ENCODE assay signal across 1 cellular context in genomic region chr10:91797874-91798735, GRCh38.
TF ChIP-seq lines count a peak whose summit lies in the region.

TSS of gene TNKS2 (plus strand) at chr10:91798426. CDS start at chr10:91798691, 265 bp downstream.

TF ChIP-seq in HEK293, 187 proteins besides CTCF, POLR2A, EP300 and RAD21 (continued from another document and continues in another):
- TF ChIP-seq, protein P1, sequence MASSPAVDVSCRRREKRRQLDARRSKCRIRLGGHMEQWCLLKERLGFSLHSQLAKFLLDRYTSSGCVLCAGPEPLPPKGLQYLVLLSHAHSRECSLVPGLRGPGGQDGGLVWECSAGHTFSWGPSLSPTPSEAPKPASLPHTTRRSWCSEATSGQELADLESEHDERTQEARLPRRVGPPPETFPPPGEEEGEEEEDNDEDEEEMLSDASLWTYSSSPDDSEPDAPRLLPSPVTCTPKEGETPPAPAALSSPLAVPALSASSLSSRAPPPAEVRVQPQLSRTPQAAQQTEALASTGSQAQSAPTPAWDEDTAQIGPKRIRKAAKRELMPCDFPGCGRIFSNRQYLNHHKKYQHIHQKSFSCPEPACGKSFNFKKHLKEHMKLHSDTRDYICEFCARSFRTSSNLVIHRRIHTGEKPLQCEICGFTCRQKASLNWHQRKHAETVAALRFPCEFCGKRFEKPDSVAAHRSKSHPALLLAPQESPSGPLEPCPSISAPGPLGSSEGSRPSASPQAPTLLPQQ (tag by site-specific recombination; IDR thresholded peaks at IDR 0.05): peak; percentile 39; the same call in 1 of the 2 replicates
- TF ChIP-seq ZNF394 (tag by site-specific recombination; IDR thresholded peaks at IDR 0.05; ENCODE audit: borderline replicate concordance) (peak; percentile 32; the same call in 1 of the 2 replicates), ZNF777 (tag by site-specific recombination; IDR thresholded peaks at IDR 0.05; ENCODE audit: borderline replicate concordance) (no peak), ZNF324 (tag by site-specific recombination; IDR thresholded peaks at IDR 0.05) (peak; percentile 49; the same call in 1 of the 2 replicates), KLF8 (tag by site-specific recombination; IDR thresholded peaks at IDR 0.05) (peak; percentile 44; the same call in 1 of the 2 replicates), ZNF10 (tag by site-specific recombination; IDR thresholded peaks at IDR 0.05) (0 out of 2 replicates have a peak, but pooled peaks have one; percentile 8), ZNF239 (tag by site-specific recombination; IDR thresholded peaks at IDR 0.05) (no peak), ZNF654 (tag by site-specific recombination; IDR thresholded peaks at IDR 0.05; ENCODE audit: low read depth) (0 out of 2 replicates have a peak, but pooled peaks have one; percentile 5), FEZF1 (tag by site-specific recombination; IDR thresholded peaks at IDR 0.05) (no peak), ZBTB48 (tag by site-specific recombination; IDR thresholded peaks at IDR 0.05) (no peak), GLIS2 (tag by site-specific recombination; IDR thresholded peaks at IDR 0.05) (no peak), GLIS1 (tag by site-specific recombination; IDR thresholded peaks at IDR 0.05) (peak; percentile 24; the same call in 1 of the 2 replicates), ZNF596 (tag by site-specific recombination; IDR thresholded peaks at IDR 0.05) (peak; percentile 53), ZNF677 (tag by site-specific recombination; IDR thresholded peaks at IDR 0.05) (peak; percentile 59; the same call in 1 of the 2 replicates), ZNF174 (tag by site-specific recombination; IDR thresholded peaks at IDR 0.05) (no peak), YY1 (tag by site-specific recombination; IDR thresholded peaks at IDR 0.05) (peak; percentile 65), ZNF660 (tag by site-specific recombination; IDR thresholded peaks at IDR 0.05) (peak; percentile 84; the same call in 1 of the 2 replicates), ZNF132 (tag by site-specific recombination; IDR thresholded peaks at IDR 0.05; ENCODE audit: borderline replicate concordance) (no peak), BCL11A (tag by site-specific recombination; IDR thresholded peaks at IDR 0.05; ENCODE audit: low read depth) (no peak), ZNF610 (tag by site-specific recombination; IDR thresholded peaks at IDR 0.05; ENCODE audit: borderline replicate concordance) (no peak), KLF17 (tag by site-specific recombination; IDR thresholded peaks at IDR 0.05) (0 out of 2 replicates have a peak, but pooled peaks have one; percentile 40), SP2 (tag by site-specific recombination; IDR thresholded peaks at IDR 0.05) (peak; percentile 66), ZFP37 (tag by site-specific recombination; IDR thresholded peaks at IDR 0.05) (peak; percentile 60; the same call in 1 of the 2 replicates), PRDM6 (tag by site-specific recombination; IDR thresholded peaks at IDR 0.05) (no peak), ZNF776 (tag by site-specific recombination; IDR thresholded peaks at IDR 0.05; ENCODE audit: borderline replicate concordance) (no peak), ZBTB7A (tag by site-specific recombination; IDR thresholded peaks at IDR 0.05; ENCODE audit: low read depth) (peak; percentile 73; the same call in 1 of the 2 replicates), ZNF561 (tag by site-specific recombination; IDR thresholded peaks at IDR 0.05; ENCODE audit: borderline replicate concordance) (0 out of 2 replicates have a peak, but pooled peaks have one; percentile 84), ZNF544 (tag by site-specific recombination; IDR thresholded peaks at IDR 0.05) (no peak), ZNF266 (tag by site-specific recombination; IDR thresholded peaks at IDR 0.05; ENCODE audit: low read depth) (no peak), ZNF426 (tag by site-specific recombination; IDR thresholded peaks at IDR 0.05) (no peak), SP3 (tag by site-specific recombination; IDR thresholded peaks at IDR 0.05) (peak; percentile 38), ZNF558 (tag by site-specific recombination; IDR thresholded peaks at IDR 0.05) (no peak), ZNF76 (tag by site-specific recombination; IDR thresholded peaks at IDR 0.05; ENCODE audit: borderline replicate concordance, low read depth) (peak; percentile 92), ZNF449 (tag by site-specific recombination; IDR thresholded peaks at IDR 0.05) (no peak), PRDM1 (tag by site-specific recombination; IDR thresholded peaks at IDR 0.05) (peak; percentile 88), KLF10 (tag by site-specific recombination; IDR thresholded peaks at IDR 0.05) (peak; percentile 64; the same call in 1 of the 2 replicates), SP7 (tag by site-specific recombination; IDR thresholded peaks at IDR 0.05) (peak; percentile 47), ZNF837 (tag by site-specific recombination; IDR thresholded peaks at IDR 0.05) (no peak), ZBTB8A (tag by site-specific recombination; IDR thresholded peaks at IDR 0.05) (peak; percentile 4; the same call in 1 of the 2 replicates), ZEB2 (tag by site-specific recombination; IDR thresholded peaks at IDR 0.05) (peak; percentile 79), RBAK (tag by site-specific recombination; IDR thresholded peaks at IDR 0.05) (no peak), ZNF16 (tag by site-specific recombination; IDR thresholded peaks at IDR 0.05; ENCODE audit: low read depth) (no peak), ZNF626 (tag by site-specific recombination; IDR thresholded peaks at IDR 0.05) (0 out of 2 replicates have a peak, but pooled peaks have one; percentile 36), ZNF629 (tag by site-specific recombination; IDR thresholded peaks at IDR 0.05) (peak; percentile 47), ZNF146 (tag by site-specific recombination; IDR thresholded peaks at IDR 0.05) (no peak), ZNF600 (tag by site-specific recombination; IDR thresholded peaks at IDR 0.05) (0 out of 2 replicates have a peak, but pooled peaks have one; percentile 10), ZNF433 (tag by site-specific recombination; IDR thresholded peaks at IDR 0.05; ENCODE audit: low read depth) (no peak), ZNF148 (tag by site-specific recombination; IDR thresholded peaks at IDR 0.05; ENCODE audit: borderline replicate concordance) (no peak), ZNF514 (tag by site-specific recombination; IDR thresholded peaks at IDR 0.05) (no peak), ZBTB17 (tag by site-specific recombination; IDR thresholded peaks at IDR 0.05) (0 out of 2 replicates have a peak, but pooled peaks have one; percentile 38)
- TF ChIP-seq, protein P2, sequence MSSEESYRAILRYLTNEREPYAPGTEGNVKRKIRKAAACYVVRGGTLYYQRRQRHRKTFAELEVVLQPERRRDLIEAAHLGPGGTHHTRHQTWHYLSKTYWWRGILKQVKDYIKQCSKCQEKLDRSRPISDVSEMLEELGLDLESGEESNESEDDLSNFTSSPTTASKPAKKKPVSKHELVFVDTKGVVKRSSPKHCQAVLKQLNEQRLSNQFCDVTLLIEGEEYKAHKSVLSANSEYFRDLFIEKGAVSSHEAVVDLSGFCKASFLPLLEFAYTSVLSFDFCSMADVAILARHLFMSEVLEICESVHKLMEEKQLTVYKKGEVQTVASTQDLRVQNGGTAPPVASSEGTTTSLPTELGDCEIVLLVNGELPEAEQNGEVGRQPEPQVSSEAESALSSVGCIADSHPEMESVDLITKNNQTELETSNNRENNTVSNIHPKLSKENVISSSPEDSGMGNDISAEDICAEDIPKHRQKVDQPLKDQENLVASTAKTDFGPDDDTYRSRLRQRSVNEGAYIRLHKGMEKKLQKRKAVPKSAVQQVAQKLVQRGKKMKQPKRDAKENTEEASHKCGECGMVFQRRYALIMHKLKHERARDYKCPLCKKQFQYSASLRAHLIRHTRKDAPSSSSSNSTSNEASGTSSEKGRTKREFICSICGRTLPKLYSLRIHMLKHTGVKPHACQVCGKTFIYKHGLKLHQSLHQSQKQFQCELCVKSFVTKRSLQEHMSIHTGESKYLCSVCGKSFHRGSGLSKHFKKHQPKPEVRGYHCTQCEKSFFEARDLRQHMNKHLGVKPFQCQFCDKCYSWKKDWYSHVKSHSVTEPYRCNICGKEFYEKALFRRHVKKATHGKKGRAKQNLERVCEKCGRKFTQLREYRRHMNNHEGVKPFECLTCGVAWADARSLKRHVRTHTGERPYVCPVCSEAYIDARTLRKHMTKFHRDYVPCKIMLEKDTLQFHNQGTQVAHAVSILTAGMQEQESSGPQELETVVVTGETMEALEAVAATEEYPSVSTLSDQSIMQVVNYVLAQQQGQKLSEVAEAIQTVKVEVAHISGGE (tag by site-specific recombination; conservative IDR thresholded peaks at IDR 0.05; ENCODE audit: low read depth): peak; percentile 27; the same call in 1 of the 2 replicates
- TF ChIP-seq, protein P3, sequence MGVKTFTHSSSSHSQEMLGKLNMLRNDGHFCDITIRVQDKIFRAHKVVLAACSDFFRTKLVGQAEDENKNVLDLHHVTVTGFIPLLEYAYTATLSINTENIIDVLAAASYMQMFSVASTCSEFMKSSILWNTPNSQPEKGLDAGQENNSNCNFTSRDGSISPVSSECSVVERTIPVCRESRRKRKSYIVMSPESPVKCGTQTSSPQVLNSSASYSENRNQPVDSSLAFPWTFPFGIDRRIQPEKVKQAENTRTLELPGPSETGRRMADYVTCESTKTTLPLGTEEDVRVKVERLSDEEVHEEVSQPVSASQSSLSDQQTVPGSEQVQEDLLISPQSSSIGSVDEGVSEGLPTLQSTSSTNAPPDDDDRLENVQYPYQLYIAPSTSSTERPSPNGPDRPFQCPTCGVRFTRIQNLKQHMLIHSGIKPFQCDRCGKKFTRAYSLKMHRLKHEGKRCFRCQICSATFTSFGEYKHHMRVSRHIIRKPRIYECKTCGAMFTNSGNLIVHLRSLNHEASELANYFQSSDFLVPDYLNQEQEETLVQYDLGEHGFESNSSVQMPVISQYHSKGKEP (tag by site-specific recombination; IDR thresholded peaks at IDR 0.05): peak; percentile 62
- TF ChIP-seq, protein P4, sequence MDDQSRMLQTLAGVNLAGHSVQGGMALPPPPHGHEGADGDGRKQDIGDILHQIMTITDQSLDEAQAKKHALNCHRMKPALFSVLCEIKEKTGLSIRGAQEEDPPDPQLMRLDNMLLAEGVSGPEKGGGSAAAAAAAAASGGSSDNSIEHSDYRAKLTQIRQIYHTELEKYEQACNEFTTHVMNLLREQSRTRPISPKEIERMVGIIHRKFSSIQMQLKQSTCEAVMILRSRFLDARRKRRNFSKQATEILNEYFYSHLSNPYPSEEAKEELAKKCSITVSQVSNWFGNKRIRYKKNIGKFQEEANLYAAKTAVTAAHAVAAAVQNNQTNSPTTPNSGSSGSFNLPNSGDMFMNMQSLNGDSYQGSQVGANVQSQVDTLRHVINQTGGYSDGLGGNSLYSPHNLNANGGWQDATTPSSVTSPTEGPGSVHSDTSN (CRISPR knock-in tag; IDR thresholded peaks at IDR 0.05): 0 out of 2 replicates have a peak, but pooled peaks have one; percentile 61
- TF ChIP-seq, protein P5, sequence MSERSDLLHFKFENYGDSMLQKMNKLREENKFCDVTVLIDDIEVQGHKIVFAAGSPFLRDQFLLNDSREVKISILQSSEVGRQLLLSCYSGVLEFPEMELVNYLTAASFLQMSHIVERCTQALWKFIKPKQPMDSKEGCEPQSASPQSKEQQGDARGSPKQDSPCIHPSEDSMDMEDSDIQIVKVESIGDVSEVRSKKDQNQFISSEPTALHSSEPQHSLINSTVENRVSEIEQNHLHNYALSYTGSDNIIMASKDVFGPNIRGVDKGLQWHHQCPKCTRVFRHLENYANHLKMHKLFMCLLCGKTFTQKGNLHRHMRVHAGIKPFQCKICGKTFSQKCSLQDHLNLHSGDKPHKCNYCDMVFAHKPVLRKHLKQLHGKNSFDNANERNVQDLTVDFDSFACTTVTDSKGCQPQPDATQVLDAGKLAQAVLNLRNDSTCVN (tag by site-specific recombination; optimal IDR thresholded peaks at IDR 0.05): peak; percentile 77
